18 cellular contexts compared by ENCODE assay signal in the genomic region with DNA sequence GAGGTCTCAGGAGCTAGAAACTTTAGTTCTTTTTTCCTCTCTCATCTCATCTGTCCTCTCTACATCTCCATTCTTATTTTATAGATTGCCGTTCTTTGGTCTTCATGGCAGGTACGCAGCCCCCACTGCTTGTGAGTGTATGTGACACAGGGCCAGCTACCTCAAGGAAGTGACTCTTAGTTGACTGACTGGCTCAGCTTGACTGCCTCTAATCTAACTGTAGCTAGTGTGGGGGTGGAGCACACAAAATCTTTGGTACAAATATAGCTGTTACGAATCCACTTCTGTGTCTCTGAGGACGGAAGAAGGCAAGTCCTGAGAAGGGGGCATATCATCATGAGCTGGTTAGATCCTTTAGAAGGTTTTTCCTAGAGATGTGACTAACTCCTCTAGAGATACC.
"Had no signal": no experiment of that assay in that cellular context is flagged by ENCODE, and none has a peak within 500 bp of the region (broad histone marks: within the 10 kb centered on the region; RNA-seq: fewer than 3 reads in every experiment).

No MANE protein-coding gene starts in this region.

- ATAC-seq: gastrocnemius medialis; naive thymus-derived CD4-positive, alpha-beta T cell; sciatic nerve; stimulated activated naive B cell treated with anti-CD40 and anti-IgM and Interleukin-4, amounts not matched to agents 10 μg/mL and 1 μg/mL and 100 μg/mL, for 72 hours had no signal

- H3K9me3 Mint-ChIP-seq: activated naive CD8-positive, alpha-beta T cell treated with anti-CD3 and anti-CD28 coated beads for 36 hours; naive thymus-derived CD4-positive, alpha-beta T cell; neural progenitor cell; stimulated activated naive B cell treated with anti-CD40 and anti-IgM and Interleukin-4, amounts not matched to agents 10 μg/mL and 1 μg/mL and 100 μg/mL, for 72 hours; T-helper 2 cell treated with Interferon-gamma antibody and Interleukin-4, amounts not matched to agents 5 μg/mL and 100 μg/mL, for 36 hours had no signal

- H3K27me3 Mint-ChIP-seq: activated naive CD8-positive, alpha-beta T cell treated with anti-CD3 and anti-CD28 coated beads for 36 hours; naive thymus-derived CD4-positive, alpha-beta T cell; stimulated activated naive B cell treated with anti-CD40 and anti-IgM and Interleukin-4, amounts not matched to agents 10 μg/mL and 1 μg/mL and 100 μg/mL, for 72 hours had no signal

- H3K4me3 ChIP-seq: breast epithelium, coronary artery, esophagus squamous epithelium, gastrocnemius medialis, left ventricle myocardium inferior, neural progenitor cell, vagina had no signal

- H3K27ac ChIP-seq: breast epithelium, coronary artery, esophagus squamous epithelium, gastrocnemius medialis, left ventricle myocardium inferior, neural progenitor cell, vagina had no signal

- H3K27me3 ChIP-seq: breast epithelium, esophagus squamous epithelium, gastrocnemius medialis, neural progenitor cell, vagina had no signal

- H3K27ac Mint-ChIP-seq: activated naive CD8-positive, alpha-beta T cell treated with anti-CD3 and anti-CD28 coated beads for 36 hours; neural progenitor cell; stimulated activated naive B cell treated with anti-CD40 and anti-IgM and Interleukin-4, amounts not matched to agents 10 μg/mL and 1 μg/mL and 100 μg/mL, for 72 hours; T-helper 2 cell treated with Interferon-gamma antibody and Interleukin-4, amounts not matched to agents 5 μg/mL and 100 μg/mL, for 36 hours had no signal

- H3K4me3 Mint-ChIP-seq: activated naive CD8-positive, alpha-beta T cell treated with anti-CD3 and anti-CD28 coated beads for 36 hours; naive thymus-derived CD4-positive, alpha-beta T cell; neural progenitor cell; stimulated activated naive B cell treated with anti-CD40 and anti-IgM and Interleukin-4, amounts not matched to agents 10 μg/mL and 1 μg/mL and 100 μg/mL, for 72 hours; T-helper 2 cell treated with Interferon-gamma antibody and Interleukin-4, amounts not matched to agents 5 μg/mL and 100 μg/mL, for 36 hours had no signal

- H3K4me1 Mint-ChIP-seq: neural progenitor cell; stimulated activated naive B cell treated with anti-CD40 and anti-IgM and Interleukin-4, amounts not matched to agents 10 μg/mL and 1 μg/mL and 100 μg/mL, for 72 hours had no signal

- H3K4me2 ChIP-seq: neural progenitor cell had no signal

- DNase-seq: activated gamma-delta T cell; activated naive CD8-positive, alpha-beta T cell treated with anti-CD3 and anti-CD28 coated beads for 36 hours; cerebellar nuclear complex; esophagus squamous epithelium; gastrocnemius medialis; hippocampal formation; left ventricle myocardium inferior; naive thymus-derived CD4-positive, alpha-beta T cell; small intestine; stimulated activated CD4-positive, alpha-beta T cell treated with anti-CD3 and anti-CD28 coated beads, Interleukin-2, amount 100 ng/mL, for 24 hours; stimulated activated naive B cell treated with anti-CD40 and anti-IgM and Interleukin-4, amounts not matched to agents 10 μg/mL and 1 μg/mL and 100 μg/mL, for 72 hours; trophoblast cell had no signal

- H3K4me1 ChIP-seq: breast epithelium, esophagus squamous epithelium, gastrocnemius medialis, neural progenitor cell had no signal

- H3K9me3 ChIP-seq: breast epithelium, esophagus squamous epithelium, gastrocnemius medialis, left ventricle myocardium inferior, vagina had no signal

- H3K9ac ChIP-seq: neural progenitor cell had no signal

- H2AFZ ChIP-seq: neural progenitor cell had no signal

- H3K36me3 ChIP-seq: breast epithelium, neural progenitor cell had no signal
